8 cellular contexts compared by ENCODE assay signal in the genomic region with DNA sequence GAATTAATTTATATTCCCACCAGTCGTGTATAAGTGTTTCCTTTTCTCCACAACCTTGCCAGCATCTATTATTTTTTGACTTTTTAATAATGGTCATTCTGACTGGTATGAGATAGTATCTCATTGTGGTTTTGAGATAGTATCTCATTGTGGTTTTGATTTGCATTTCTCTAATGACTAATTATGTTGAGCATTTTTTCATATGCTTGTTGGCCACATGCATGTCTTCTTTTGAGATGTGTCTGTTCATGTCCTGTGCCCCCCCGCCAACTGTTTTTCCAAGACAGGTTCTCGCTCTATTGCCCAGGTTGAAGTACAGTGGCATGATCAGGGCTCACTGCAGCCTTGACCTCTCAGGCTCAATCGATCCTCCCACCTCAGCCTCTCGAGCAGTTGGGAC. TPM values are rescaled to one million over a fixed set of nuclear protein-coding genes. Genes with fewer than 3 reads are reported as not detected.
DNase-seq lines count a peak whose midpoint lies in the region; ATAC-seq and TF ChIP-seq lines count a peak whose summit lies in the region.
"Not testable (repeated sequence)": the region's sequence is repeated elsewhere in the genome, so short reads cannot be mapped to it uniquely, and the experiment has no call there.

No MANE protein-coding gene starts in this region.

- not testable (repeated sequence) for H3K36me3 ChIP-seq in DOHH2 (ENCODE audit: control insufficient read depth, low read length); GM23248 (ENCODE audit: low read depth); RWPE2 (ENCODE audit: low read depth); brain microvascular endothelial cell (replicated peaks)

- not testable (repeated sequence) for H2AFZ ChIP-seq in GM23248

- H3K79me2 ChIP-seq in DOHH2 (ENCODE audit: control insufficient read depth, low read length); GM23248 (ENCODE audit: insufficient read depth): not testable (repeated sequence)

- not testable (repeated sequence) for H3K27ac ChIP-seq in DOHH2 (ENCODE audit: low read depth, low read length); GM23248; RWPE2 (ENCODE audit: poor library complexity, severe bottlenecking); brain microvascular endothelial cell; foreskin keratinocyte

- H3K4me2 ChIP-seq in DOHH2 (ENCODE audit: low read length), result peak overlapping the region; percentile 26; the same call in 1 of the 2 replicates
- not testable (repeated sequence) for H3K4me2 ChIP-seq in GM23248 (ENCODE audit: unreplicated experiment)

- H3K27me3 ChIP-seq in DOHH2 (ENCODE audit: control insufficient read depth, low read length); GM23248 (replicated peaks; ENCODE audit: insufficient read depth); RWPE2 (ENCODE audit: insufficient read depth, poor library complexity, severe bottlenecking); brain microvascular endothelial cell (replicated peaks): not testable (repeated sequence)
- H3K27me3 ChIP-seq in foreskin keratinocyte, result peaks cover 28% of the 10 kb centered on the region

- DNase-seq in GM23248, result peak; percentile 8
- peak; percentile 86 for DNase-seq in M059J (ENCODE audit: low read depth)
- DNase-seq in RWPE2 (ENCODE audit: low spot score), result peak; percentile 89
- peak; percentile 22 to 27 for DNase-seq in activated T-cell treated with anti-CD3 and anti-CD28 coated beads, Interleukin-2, amount 50 U/mL, for 48 hours
- peak; percentile 4 for DNase-seq in brain microvascular endothelial cell
- DNase-seq in foreskin keratinocyte, result peak; percentile 65 to 80
- peak; percentile 4 for DNase-seq in stimulated activated CD4-positive, alpha-beta T cell treated with anti-CD3 and anti-CD28 coated beads, Interleukin-4, amount 100 ng/mL, for 24 hours

- H3K4me1 ChIP-seq in DOHH2 (ENCODE audit: control insufficient read depth, low read length) (peaks cover 13% of the 10 kb centered on the region), RWPE2 (ENCODE audit: insufficient read depth, poor library complexity, severe bottlenecking) (peaks cover 15% of the 10 kb centered on the region), foreskin keratinocyte (peaks cover 12% of the 10 kb centered on the region)
- H3K4me1 ChIP-seq in GM23248 (ENCODE audit: insufficient read depth), result not testable (repeated sequence)

- not testable (repeated sequence) for TF ChIP-seq CTCF in DOHH2 (IDR thresholded peaks at IDR 0.05; ENCODE audit: low read depth, low read length, poor library complexity, severe bottlenecking); RWPE2 (IDR thresholded peaks at IDR 0.05; ENCODE audit: poor library complexity, severe bottlenecking); brain microvascular endothelial cell (IDR thresholded peaks at IDR 0.05; ENCODE audit: low read depth, low read length, missing control alignments); foreskin keratinocyte (conservative IDR thresholded peaks at IDR 0.05)

- in situ Hi-C loops in GM23248 (cut with MboI); brain microvascular endothelial cell (cut with HindIII; ENCODE audit: low pct_ligation_motif_present, low sequenced_read_pairs): not testable (repeated sequence)

- H3K9me3 ChIP-seq in DOHH2 (ENCODE audit: control insufficient read depth, insufficient read depth, low read length); GM23248 (ENCODE audit: low read depth); RWPE2 (ENCODE audit: severe bottlenecking): not testable (repeated sequence)

- not testable (repeated sequence) for H4K20me1 ChIP-seq in DOHH2 (ENCODE audit: control insufficient read depth, insufficient read depth, low read depth, low read length); GM23248 (ENCODE audit: insufficient read depth)

- ATAC-seq in RWPE2 (ENCODE audit: low read depth) (peak; percentile 89), foreskin keratinocyte (peak; percentile 68)

- H3K9me2 ChIP-seq in DOHH2 (replicated peaks; ENCODE audit: control insufficient read depth, low read length); GM23248 (ENCODE audit: insufficient read depth): not testable (repeated sequence)

- H3K4me3 ChIP-seq in DOHH2 (ENCODE audit: low read length); GM23248; RWPE2 (ENCODE audit: severe bottlenecking); brain microvascular endothelial cell (ENCODE audit: low read depth, low read length): not testable (repeated sequence)

- not testable (repeated sequence) for H3K9ac ChIP-seq in GM23248

- WGBS in GM23248 (ENCODE audit: low coverage in 1 of 2, low lambda C conversion rate in 2 of 2, missing lambda C conversion rate in 2 of 2), 2 experiments, result 74 to 79% methylated on average over 5 of the region's 5 CpGs

- H3F3A ChIP-seq in DOHH2 (ENCODE audit: control insufficient read depth, insufficient read depth); GM23248 (ENCODE audit: insufficient read depth): not testable (repeated sequence)

RNA-seq across cellular contexts. Expression of a gene that starts 15.1 kb away (rescaled TPM):
- total RNA-seq in GM23248 (2014; rRNA removed; shearing (Covaris generic)), result 12.5 and 21.6 TPM in 2 replicates
- polyA plus RNA-seq in GM23248 (2016; fragmentation: Nextera tagmentation; extraction: Ambion mirVana) (19.7 and 21.2 TPM in 2 replicates), foreskin keratinocyte (28.1 and 30.7 TPM in 2 replicates)
- total RNA-seq in M059J (2014; rRNA removed; shearing (Covaris generic)), result 51.5 and 60.7 TPM in 2 replicates
- 24.3 and 25.9 TPM in 2 replicates for total RNA-seq in foreskin keratinocyte

RNA-seq across cellular contexts. Expression of a gene that starts 42.3 kb away (rescaled TPM):
- 2.4 and 3.9 TPM in 2 replicates for total RNA-seq in GM23248 (2014; rRNA removed; shearing (Covaris generic))
- polyA plus RNA-seq in GM23248 (2016; fragmentation: Nextera tagmentation; extraction: Ambion mirVana) (4.4 and 4.9 TPM in 2 replicates), foreskin keratinocyte (1.0 and 1.3 TPM in 2 replicates)
- total RNA-seq in M059J (2014; rRNA removed; shearing (Covaris generic)), result 11.3 and 17.4 TPM in 2 replicates
- 0.92 and 1.5 TPM in 2 replicates for total RNA-seq in foreskin keratinocyte

Comparison
In these comparisons a context has a peak if more than half of its experiments do, and no peak if none do; other contexts are left out.
1. DNase-seq: peak in every context shown above with its lines; median percentile 89 in RWPE2; 86 in M059J; 72 in foreskin keratinocyte; 24 in activated T-cell treated with anti-CD3 and anti-CD28 coated beads, Interleukin-2, amount 50 U/mL, for 48 hours; 8 in GM23248; 4 in brain microvascular endothelial cell; 4 in stimulated activated CD4-positive, alpha-beta T cell treated with anti-CD3 and anti-CD28 coated beads, Interleukin-4, amount 100 ng/mL, for 24 hours.